24 cellular contexts compared by ENCODE assay signal in genomic region chr16:9309844-9310243, GRCh38.
"Had no signal": no experiment of that assay in that cellular context is flagged by ENCODE, and none has a peak within 500 bp of the region (broad histone marks: within the 10 kb centered on the region; RNA-seq: fewer than 3 reads in every experiment).

No MANE protein-coding gene starts in this region.

- H3K9me3 ChIP-seq: left lung, lower lobe of right lung, ovary, sigmoid colon, upper lobe of left lung, vagina had no signal

- H3K27ac Mint-ChIP-seq: naive B cell; nephron progenitor cell; progenitor cell of endocrine pancreas; stimulated activated effector memory CD8-positive, alpha-beta T cell treated with anti-CD3 and anti-CD28 coated beads, Interleukin-12 subunit alpha, Interleukin-12 subunit beta, amount 100 ng/mL, for 72 hours; stimulated activated naive CD8-positive, alpha-beta T cell treated with anti-CD3 and anti-CD28 coated beads, Interleukin-15, amount 100 ng/mL, for 72 hours had no signal

- H3K27me3 Mint-ChIP-seq: stimulated activated naive CD8-positive, alpha-beta T cell treated with anti-CD3 and anti-CD28 coated beads, Interleukin-15, amount 100 ng/mL, for 72 hours had no signal

- H3K36me3 Mint-ChIP-seq: naive B cell; neural progenitor cell; stimulated activated effector memory CD8-positive, alpha-beta T cell treated with anti-CD3 and anti-CD28 coated beads, Interleukin-12 subunit alpha, Interleukin-12 subunit beta, amount 100 ng/mL, for 72 hours had no signal

- H3K4me1 ChIP-seq: left lung, lower lobe of right lung, spleen, tibial nerve, vagina had no signal

- H2AFZ ChIP-seq: neural progenitor cell had no signal

- H3K27me3 ChIP-seq: left lung, neural progenitor cell, ovary, sigmoid colon, tibial nerve, upper lobe of left lung, vagina had no signal

- H3K4me2 ChIP-seq: neural progenitor cell had no signal

- H3K27ac ChIP-seq: left lung, lower lobe of right lung, neural progenitor cell, ovary, sigmoid colon, spleen, tibial nerve, upper lobe of left lung, vagina had no signal

- H3K9me3 Mint-ChIP-seq: neural progenitor cell; stimulated activated effector memory CD8-positive, alpha-beta T cell treated with anti-CD3 and anti-CD28 coated beads, Interleukin-12 subunit alpha, Interleukin-12 subunit beta, amount 100 ng/mL, for 72 hours had no signal

- H3K36me3 ChIP-seq: left lung, lower lobe of right lung, neural progenitor cell, ovary, sigmoid colon, spleen, tibial nerve, upper lobe of left lung, vagina had no signal

- H3K4me3 Mint-ChIP-seq: naive B cell; nephron progenitor cell; neural progenitor cell; stimulated activated effector memory CD8-positive, alpha-beta T cell treated with anti-CD3 and anti-CD28 coated beads, Interleukin-12 subunit alpha, Interleukin-12 subunit beta, amount 100 ng/mL, for 72 hours; stimulated activated naive CD8-positive, alpha-beta T cell treated with anti-CD3 and anti-CD28 coated beads, Interleukin-15, amount 100 ng/mL, for 72 hours had no signal

- DNase-seq: hippocampal formation; kidney glomerular epithelial cell; left cardiac atrium; left lung; lower lobe of right lung; mammary epithelial cell; mesenchymal stem cell; naive B cell; nephron progenitor cell; ovary; right cardiac atrium; sigmoid colon; small intestine; spleen; stimulated activated CD4-positive, alpha-beta T cell treated with anti-CD3 and anti-CD28 coated beads, Interleukin-4, amount 100 ng/mL, for 24 hours; stimulated activated naive CD4-positive, alpha-beta T cell treated with Interleukin-2 at 50 U/mL for 16 hours; stimulated activated naive CD8-positive, alpha-beta T cell treated with anti-CD3 and anti-CD28 coated beads, Interleukin-15, amount 100 ng/mL, for 72 hours; substantia nigra; upper lobe of left lung had no signal

- H3K4me3 ChIP-seq: left lung, lower lobe of right lung, neural progenitor cell, ovary, sigmoid colon, spleen, tibial nerve, upper lobe of left lung, vagina had no signal

- H3K9ac ChIP-seq: neural progenitor cell had no signal

- ATAC-seq: left cardiac atrium; lower lobe of right lung; stimulated activated effector memory CD8-positive, alpha-beta T cell treated with anti-CD3 and anti-CD28 coated beads, Interleukin-12 subunit alpha, Interleukin-12 subunit beta, amount 100 ng/mL, for 72 hours; stimulated activated naive CD8-positive, alpha-beta T cell treated with anti-CD3 and anti-CD28 coated beads, Interleukin-15, amount 100 ng/mL, for 72 hours had no signal

- H3K4me1 Mint-ChIP-seq: naive B cell; stimulated activated effector memory CD8-positive, alpha-beta T cell treated with anti-CD3 and anti-CD28 coated beads, Interleukin-12 subunit alpha, Interleukin-12 subunit beta, amount 100 ng/mL, for 72 hours; stimulated activated naive CD8-positive, alpha-beta T cell treated with anti-CD3 and anti-CD28 coated beads, Interleukin-15, amount 100 ng/mL, for 72 hours had no signal
